In genomic region chr15:76057332-76058000, GRCh38 we compare ENCODE assay signal across 8 cellular contexts. TPM values are rescaled to one million over a fixed set of nuclear protein-coding genes. Genes with fewer than 3 reads are reported as not detected.
A peak's percentile ranks its signal among the peaks of the same experiment; 100 is the strongest.
DNase-seq lines count a peak whose midpoint lies in the region; ATAC-seq and TF ChIP-seq lines count a peak whose summit lies in the region.

No MANE protein-coding gene starts in this region.

- peak overlapping the region; percentile 69 for H3K4me2 ChIP-seq in hepatocyte

- POLR2A ChIA-PET in GM10248 (lab: Yijun Ruan, JAX), result no interaction called here

- peaks cover 18% of the 10 kb centered on the region for H3K27me3 ChIP-seq in hepatocyte

- peak; percentile 22 for ATAC-seq in HG02852 (IDR thresholded peaks at IDR 0.05; ENCODE audit: unreplicated experiment)

- no peak overlapping the region for H3K4me3 ChIP-seq in hepatocyte

- H3K9me3 ChIP-seq in hepatocyte (ENCODE audit: low read depth), result no peaks in the 10 kb centered on the region

- H3K27ac ChIP-seq in hepatocyte, result no peak overlapping the region

- H4K20me1 ChIP-seq in hepatocyte (ENCODE audit: insufficient read depth, poor library complexity, severe bottlenecking), result no peaks in the 10 kb centered on the region

- TF ChIP-seq CTCF in GM10248 (IDR thresholded peaks at IDR 0.05; ENCODE audit: control extremely low read depth, extremely low read depth, low read depth, missing control alignments) (peak; percentile 55), hepatocyte (IDR thresholded peaks at IDR 0.05; ENCODE audit: poor library complexity) (peak; percentile 80)

- H3K9me2 ChIP-seq in hepatocyte (replicated peaks; ENCODE audit: insufficient read depth), result no peaks in the 10 kb centered on the region

- DNase-seq in AG08395 (ENCODE audit: low spot score), result peak; percentile 55
- DNase-seq in GM10248 (ENCODE audit: extremely low spot score), result peak; percentile 47
- peak; percentile 13 for DNase-seq in NCI-H774 (lab: John Stamatoyannopoulos, UW)
- peak; percentile 30 for DNase-seq in activated naive CD4-positive, alpha-beta T cell treated with anti-CD3 and anti-CD28 coated beads, Interleukin-2, amount 50 U/mL, for 16 hours
- DNase-seq in hepatocyte (ENCODE audit: low spot score), result peak; percentile 68
- peak in 2 of 3 donors; percentile 21 to 70 for DNase-seq in stimulated activated CD4-positive, alpha-beta T cell treated with anti-CD3 and anti-CD28 coated beads, Interleukin-12 subunit alpha, Interleukin-12 subunit beta, amount 100 ng/mL, for 48 hours (ENCODE audit: low read depth in 2 of 3, low spot score in 1 of 3)
- DNase-seq in foreskin melanocyte, result no peak

- no peaks in the 10 kb centered on the region for H3K79me2 ChIP-seq in hepatocyte

- no peaks in the 10 kb centered on the region for H3K36me3 ChIP-seq in hepatocyte (replicated peaks; ENCODE audit: insufficient read depth, low read depth)

- CTCF ChIA-PET in GM10248 (lab: Yijun Ruan, JAX), result interaction anchor here (0.8 to 11.0 kb wide), 16 partner anchors 9 to 471 kb away, joined by 3 to 292 read pairs (median 4); no protein-coding TSS in a partner anchor

- H3K4me1 ChIP-seq in hepatocyte (ENCODE audit: insufficient read depth), result no peaks in the 10 kb centered on the region

- no peak overlapping the region for H2AFZ ChIP-seq in hepatocyte

- WGBS in hepatocyte (ENCODE audit: low lambda C conversion rate, missing lambda C conversion rate), result 5% methylated on average over 7 of the region's 7 CpGs

RNA-seq across cellular contexts. Expression of gene TMEM266, which starts 2.3 kb away (rescaled TPM):
- 1.8 and 1.9 TPM in 2 replicates for total RNA-seq in hepatocyte
- polyA plus RNA-seq in hepatocyte, result 0.39 and 0.77 TPM in 2 replicates

RNA-seq across cellular contexts. Expression of gene NRG4, which starts 45.2 kb away (rescaled TPM):
- 0.50 and 0.80 TPM in 2 replicates for total RNA-seq in hepatocyte
- polyA plus RNA-seq in hepatocyte, result 0.90 and 1.5 TPM in 2 replicates
